ENCODE assay signal across 8 cellular contexts in the genomic region with DNA sequence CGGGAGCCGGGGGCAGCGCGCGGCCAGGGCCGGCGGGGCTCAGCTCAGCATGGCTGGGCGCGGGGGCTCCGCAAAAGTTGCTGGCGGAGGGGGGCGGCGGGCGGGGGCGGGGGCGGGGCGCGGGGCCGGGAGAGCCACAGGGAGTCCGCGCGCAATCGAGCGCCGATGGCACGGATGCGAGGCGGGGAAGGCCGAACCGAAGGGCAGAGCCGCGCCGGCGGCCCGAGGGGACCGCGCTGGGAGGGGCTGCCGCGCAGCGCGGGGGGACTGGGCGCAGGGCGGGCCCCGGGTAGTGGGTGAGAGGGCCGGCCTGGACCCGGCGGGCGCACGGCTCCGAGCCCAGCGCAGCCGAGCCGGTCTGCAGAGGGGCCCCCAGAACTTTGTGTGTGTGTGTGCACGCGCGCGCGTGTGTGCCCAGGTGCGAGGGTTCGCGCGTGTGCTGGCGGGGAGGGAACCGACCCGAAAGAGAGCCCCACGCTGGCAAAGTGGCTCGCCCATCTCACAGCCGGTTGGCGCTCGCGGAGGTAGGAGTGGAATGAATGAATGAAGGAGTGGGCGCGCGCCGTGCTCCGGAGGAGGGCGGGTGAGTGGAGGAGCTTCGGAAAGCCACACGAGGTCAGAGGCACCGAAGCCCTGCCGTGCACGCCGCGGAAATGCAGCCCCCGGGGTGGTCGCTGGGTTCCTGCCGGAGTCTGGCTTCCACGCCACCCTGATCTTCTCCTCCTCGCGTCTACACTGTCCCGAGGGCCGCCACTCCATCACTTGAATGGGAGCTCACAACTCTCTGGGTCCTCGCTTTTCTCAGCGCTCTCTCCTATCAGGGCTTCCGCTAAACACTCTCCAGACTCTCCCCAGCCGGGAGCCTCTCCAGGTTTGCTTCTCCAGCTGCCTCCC. TPM values are rescaled to one million over a fixed set of nuclear protein-coding genes. Genes with fewer than 3 reads are reported as not detected.
DNase-seq lines count a peak whose midpoint lies in the region; ATAC-seq and TF ChIP-seq lines count a peak whose summit lies in the region.

A gene (minus strand): TSS at position 51 of the 894 bp plus-strand sequence. CDS start 375 bp downstream, outside the sequence.

- peak within 1 kb of the TSS; percentile 97 for H3K4me3 ChIP-seq in thymus (ENCODE audit: low read length)

- no peaks in the 10 kb centered on the region for H3K9me3 ChIP-seq in thymus (ENCODE audit: control insufficient read depth)

- H3K27ac Mint-ChIP-seq in activated naive CD4-positive, alpha-beta T cell treated with anti-CD3 and anti-CD28 coated beads, Interleukin-2, amount 50 U/mL, for 72 hours = peak within 1 kb of the TSS; percentile 92 to 96

- no peaks in the 10 kb centered on the region for H3K36me3 ChIP-seq in thymus (ENCODE audit: control insufficient read depth, insufficient read depth)

- H3K36me3 Mint-ChIP-seq in activated naive CD4-positive, alpha-beta T cell treated with anti-CD3 and anti-CD28 coated beads, Interleukin-2, amount 50 U/mL, for 72 hours = peaks cover 11 to 20% of the 10 kb centered on the region in 2 donors

- peaks cover 8% of the 10 kb centered on the region for H3K27me3 ChIP-seq in thymus (ENCODE audit: control insufficient read depth, insufficient read depth)

- DNase-seq in DMS153 treated with DMSO at 0.1 percent for 48 hours (lab: John Stamatoyannopoulos, UW; ENCODE audit: unreplicated experiment) (peak; percentile 32), KG1 (lab: John Stamatoyannopoulos, UW) (peak; percentile 14), SKM-1 treated with dmso at 0.1 percent for 144 hours (lab: John Stamatoyannopoulos, UW; ENCODE audit: unreplicated experiment) (peak; percentile 19), glomerular visceral epithelial cell (ENCODE audit: extremely low spot score) (peak; percentile 72), omental fat pad (ENCODE audit: low spot score) (no peak)
- DNase-seq in activated naive CD4-positive, alpha-beta T cell treated with anti-CD3 and anti-CD28 coated beads, Interleukin-2, amount 50 U/mL, for 72 hours (ENCODE audit: low spot score in 2 of 2) = peak; percentile 65

- H3K9me3 Mint-ChIP-seq in activated naive CD4-positive, alpha-beta T cell treated with anti-CD3 and anti-CD28 coated beads, Interleukin-2, amount 50 U/mL, for 72 hours = no peaks in the 10 kb centered on the region

- peaks cover 13% of the 10 kb centered on the region for H3K4me1 ChIP-seq in thymus (ENCODE audit: control insufficient read depth, insufficient read depth, low read length)

- H3K27ac ChIP-seq in thymus (ENCODE audit: low read depth) = peak within 1 kb of the TSS; percentile 87

- ATAC-seq in GM21529 (IDR thresholded peaks at IDR 0.05; ENCODE audit: unreplicated experiment) (peak; percentile 56), omental fat pad (ENCODE audit: low FRiP score) (peak; percentile 81)
- peak; percentile 31 to 59 for ATAC-seq in activated naive CD4-positive, alpha-beta T cell treated with anti-CD3 and anti-CD28 coated beads, Interleukin-2, amount 50 U/mL, for 72 hours

- WGBS in thymus = under 1% methylated on average over 96 of the region's 96 CpGs

- no peak for TF ChIP-seq CTCF in omental fat pad (IDR thresholded peaks at IDR 0.05)

RNA-seq across cellular contexts. Expression of the gene that starts here (rescaled TPM):
- 10 to 100 TPM; 12.8 to 20.9 TPM for total RNA-seq in activated naive CD4-positive, alpha-beta T cell treated with anti-CD3 and anti-CD28 coated beads, Interleukin-2, amount 50 U/mL, for 72 hours
- 10 to 100 TPM; 39.6 to 90.3 (median 70.0) TPM for total RNA-seq in omental fat pad
- 5.8 TPM for polyA plus RNA-seq in thymus
